In the genomic region with DNA sequence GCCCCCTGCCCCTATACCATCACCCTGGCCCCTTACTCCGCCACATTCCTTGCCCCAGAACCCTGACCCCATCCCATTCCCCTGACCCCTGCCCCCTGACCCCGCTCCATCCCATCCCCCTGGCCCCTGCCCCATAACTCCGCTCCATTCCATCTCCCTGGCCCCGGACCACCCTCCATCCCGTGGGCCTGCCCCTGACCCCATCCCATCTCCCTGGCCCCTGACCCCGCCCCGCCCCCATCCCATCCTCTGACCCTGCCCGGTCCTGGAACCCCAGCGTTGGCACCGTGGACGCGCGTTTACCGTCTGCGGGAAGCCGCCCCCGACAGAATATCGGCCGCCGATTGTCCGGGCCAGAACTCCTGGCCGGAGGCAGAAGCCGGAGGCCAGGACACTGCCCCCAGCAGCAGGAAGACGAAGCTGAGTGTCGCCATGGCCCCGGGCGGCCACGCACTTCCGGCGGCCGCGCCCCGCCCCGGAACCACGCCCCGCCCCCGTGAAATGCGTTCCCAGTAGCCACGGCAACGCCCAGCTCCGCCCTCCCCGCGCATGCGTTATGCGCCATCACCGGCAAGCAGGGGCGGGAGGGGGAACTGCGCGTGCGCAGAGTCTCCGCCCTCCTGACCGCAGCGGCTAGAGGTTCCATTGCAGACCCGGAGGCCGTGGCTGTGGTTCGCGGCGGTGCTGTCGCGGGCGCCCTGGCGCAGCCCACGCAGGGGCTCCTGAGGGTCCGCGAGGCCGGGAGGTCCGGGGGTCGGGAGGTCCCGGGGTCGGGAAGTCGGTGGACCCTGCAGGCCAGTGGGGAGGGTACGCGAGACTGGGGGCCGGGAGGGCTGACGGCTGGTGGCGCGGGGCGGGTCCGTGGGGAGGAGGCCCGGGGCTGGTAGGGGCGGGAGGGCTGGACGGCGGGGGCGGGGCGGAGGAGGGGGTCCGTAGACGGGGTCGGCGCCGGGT, we compare ENCODE assay signal across 8 cellular contexts. TPM values are rescaled to one million over a fixed set of nuclear protein-coding genes. Genes with fewer than 3 reads are reported as not detected.
DNase-seq lines count a peak whose midpoint lies in the region; ATAC-seq and TF ChIP-seq lines count a peak whose summit lies in the region.

POFUT2 (minus strand) TSS at position 458 of the 954 bp plus-strand sequence; CDS start at position 434, 24 bp downstream.

- H3K4me1 ChIP-seq in PC-3 (ENCODE audit: insufficient read depth, low read length) (peaks cover 16% of the 10 kb centered on the region), mononuclear cell (ENCODE audit: insufficient read depth, low read length) (peaks cover 19% of the 10 kb centered on the region)

- no peaks in the 10 kb centered on the region for H3K9me3 ChIP-seq in PC-3 (ENCODE audit: low read length)
- no peaks in the 10 kb centered on the region for H3K9me3 ChIP-seq in mononuclear cell (ENCODE audit: low read depth, low read length)

- H3F3A ChIP-seq in PC-3 (ENCODE audit: low read length, unreplicated experiment) = no peaks in the 10 kb centered on the region

- CTCF ChIA-PET in PC-3 (lab: Charles Lee) = interaction anchor here (0.6 to 1.1 kb wide), 2 partner anchors 21 to 147 kb away, joined by 3 to 7 read pairs; no protein-coding TSS in a partner anchor

- peaks cover 15% of the 10 kb centered on the region for H3K36me3 ChIP-seq in PC-3 (ENCODE audit: low read depth, low read length)

- POLR2A ChIA-PET in PC-3 (lab: Charles Lee; ENCODE audit: unreplicated experiment) = interaction anchor here (0.6 to 1.0 kb wide), 4 partner anchors 59 to 643 kb away, joined by 3 to 4 read pairs (median 4); no protein-coding TSS in a partner anchor

- H3K27me3 ChIP-seq in PC-3 (ENCODE audit: low read length) (no peaks in the 10 kb centered on the region), mononuclear cell (ENCODE audit: insufficient read depth, low read length) (no peaks in the 10 kb centered on the region)

- no peaks in the 10 kb centered on the region for H4K20me1 ChIP-seq in PC-3 (ENCODE audit: low read length)

- H3K4me2 ChIP-seq in PC-3 (ENCODE audit: low read length) = peak within 1 kb of the TSS; percentile 98

- BruUV-seq in PC-3 (replicated peaks; lab: Mats Ljungman, UMichigan) = no TSS peak

- H2AFZ ChIP-seq in PC-3 (ENCODE audit: low read length) = peak within 1 kb of the TSS; percentile 70

- peak within 1 kb of the TSS; percentile 76 for H3K9ac ChIP-seq in PC-3 (ENCODE audit: low read length)

- in situ Hi-C loops in KBM-7 (cut with MboI; ENCODE audit: low pct_unique_long_range_greater_than_20kb, low sequenced_read_pairs) = no loop called here

- peak within 1 kb of the TSS; percentile 92 for H3K4me3 ChIP-seq in PC-3 (ENCODE audit: low read length)
- peak within 1 kb of the TSS; percentile 54 for H3K4me3 ChIP-seq in mononuclear cell (ENCODE audit: low read length)

- no peaks in the 10 kb centered on the region for H3K9me2 ChIP-seq in PC-3 (replicated peaks; ENCODE audit: low read length)

- peaks cover 26% of the 10 kb centered on the region for H3K79me2 ChIP-seq in PC-3 (ENCODE audit: low read length)

- intact Hi-C loops in PC-3 (cut with micrococcal nuclease) = loop anchor here (1.0 kb wide), 1 partner anchor 147 kb away; no protein-coding TSS in a partner anchor

- no peak for TF ChIP-seq CTCF in PC-3 (conservative IDR thresholded peaks at IDR 0.05; ENCODE audit: low read depth, low read length)

- DNase-seq in DMS153 (lab: John Stamatoyannopoulos, UW) (peak; percentile 90), KBM-7 (peak; percentile 92), PC-3 (peak; percentile 98), activated T-cell treated with anti-CD3 and anti-CD28 coated beads for 4 hours (peak; percentile 99), epidermal melanocyte (ENCODE audit: insufficient read length, low spot score) (peak; percentile 99)
- peak; percentile 96 to 99 for DNase-seq in stimulated activated CD8-positive, alpha-beta memory T cell treated with anti-CD3 and anti-CD28 coated beads, Interleukin-2, amount 100 ng/mL, for 48 hours (ENCODE audit: low read depth in 2 of 2)

- no peak within 1 kb of the TSS for H3K27ac ChIP-seq in PC-3 (ENCODE audit: low read length)

- ATAC-seq in GM21717 (IDR thresholded peaks at IDR 0.05; ENCODE audit: unreplicated experiment) (peak; percentile 53), PC-3 (peak; percentile 65)

RNA-seq across cellular contexts. Expression of gene POFUT2, which starts in this region (rescaled TPM):
- total RNA-seq in PC-3 (2014; rRNA removed) (19.6 and 28.2 TPM in 2 replicates), mononuclear cell (13.9 TPM)
